ENCODE assay signal across 8 cellular contexts in the genomic region with DNA sequence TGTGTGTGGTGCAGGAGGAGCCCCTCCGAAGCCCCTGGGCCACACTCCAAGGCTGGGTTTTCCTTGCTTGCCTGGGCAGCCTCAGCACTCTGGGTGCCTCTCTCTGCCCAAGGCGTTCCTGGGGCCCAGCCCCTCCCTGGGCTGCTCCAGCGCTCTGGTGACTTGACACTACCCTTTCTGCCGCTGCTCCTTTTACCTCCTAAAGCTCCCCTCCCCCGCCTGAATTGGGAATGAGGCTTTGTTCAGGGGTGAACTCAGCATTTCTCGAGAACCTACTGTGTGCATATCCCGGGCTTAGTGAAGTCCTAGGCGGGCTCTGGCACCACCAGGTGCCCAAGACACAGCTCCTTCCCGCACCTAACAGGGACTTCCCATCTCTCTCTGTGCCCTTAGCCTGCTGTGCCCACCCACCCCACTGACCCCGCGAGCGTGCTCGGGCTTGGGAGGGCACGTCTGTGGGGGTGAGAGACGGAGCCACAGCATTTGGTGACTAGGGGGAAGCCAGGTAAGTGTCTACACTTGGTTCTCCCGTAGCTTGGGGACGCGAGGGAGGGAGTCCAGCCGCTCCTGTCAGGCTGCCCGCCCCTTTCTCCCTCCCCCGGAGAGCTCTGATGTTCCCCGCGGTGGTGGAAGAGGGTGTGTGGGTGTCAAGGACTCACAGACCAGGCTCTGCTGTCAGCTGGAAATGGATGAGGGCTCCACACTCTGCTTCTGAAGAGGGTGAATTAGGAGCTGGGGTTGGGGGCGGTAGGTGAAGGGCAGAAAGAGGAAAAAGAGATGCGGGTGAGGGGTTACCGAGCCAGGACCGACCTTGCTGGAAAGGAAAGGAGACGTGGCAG. TPM values are rescaled to one million over a fixed set of nuclear protein-coding genes. Genes with fewer than 3 reads are reported as not detected.
DNase-seq lines count a peak whose midpoint lies in the region; ATAC-seq and TF ChIP-seq lines count a peak whose summit lies in the region.

No MANE protein-coding gene starts in this region.

- peak overlapping the region; percentile 70 for H3K4me3 ChIP-seq in MM.1S (ENCODE audit: low read length)
- peak overlapping the region; percentile 97 for H3K4me3 ChIP-seq in cardiac muscle cell
- H3K4me3 ChIP-seq in parathyroid adenoma (ENCODE audit: low read depth, low read length) = peak overlapping the region; percentile 71

- TF ChIP-seq CTCF in MM.1S (IDR thresholded peaks at IDR 0.05; ENCODE audit: low read length) (no peak), cardiac muscle cell (IDR thresholded peaks at IDR 0.05; ENCODE audit: low read depth, low read length) (no peak), parathyroid adenoma (IDR thresholded peaks at IDR 0.05) (no peak)

- H3K79me2 ChIP-seq in MM.1S (ENCODE audit: low read length) (peaks cover 31% of the 10 kb centered on the region), parathyroid adenoma (peaks cover 2% of the 10 kb centered on the region)

- no peaks in the 10 kb centered on the region for H3K9me2 ChIP-seq in MM.1S (replicated peaks; ENCODE audit: insufficient read depth, low read length)

- H3K4me1 ChIP-seq in MM.1S (ENCODE audit: low read length) = no peaks in the 10 kb centered on the region
- peaks cover 44% of the 10 kb centered on the region for H3K4me1 ChIP-seq in cardiac muscle cell (ENCODE audit: low read depth)
- peaks cover 11% of the 10 kb centered on the region for H3K4me1 ChIP-seq in parathyroid adenoma

- ATAC-seq in GM18867 (IDR thresholded peaks at IDR 0.05; ENCODE audit: unreplicated experiment) = no peak

- H3K27ac ChIP-seq in MM.1S (ENCODE audit: low read length) (no peak overlapping the region), cardiac muscle cell (peak overlapping the region; percentile 22), parathyroid adenoma (peak overlapping the region; percentile 54)

- H3K9me3 ChIP-seq in MM.1S (replicated peaks; ENCODE audit: insufficient read depth, low read length) (no peaks in the 10 kb centered on the region), cardiac muscle cell (ENCODE audit: low read depth) (no peaks in the 10 kb centered on the region), parathyroid adenoma (ENCODE audit: control insufficient read depth, low read length) (no peaks in the 10 kb centered on the region)

- H3K27me3 ChIP-seq in MM.1S (replicated peaks; ENCODE audit: insufficient read depth, low read length) = peaks cover 33% of the 10 kb centered on the region
- H3K27me3 ChIP-seq in cardiac muscle cell = peaks cover 13% of the 10 kb centered on the region
- no peaks in the 10 kb centered on the region for H3K27me3 ChIP-seq in parathyroid adenoma (ENCODE audit: control insufficient read depth, insufficient read depth, low read length)

- peak overlapping the region; percentile 97 for H3K4me2 ChIP-seq in MM.1S (ENCODE audit: low read depth, low read length)
- H3K4me2 ChIP-seq in parathyroid adenoma (ENCODE audit: low read length) = peak overlapping the region; percentile 70

- H3K36me3 ChIP-seq in MM.1S (replicated peaks; ENCODE audit: insufficient read depth, low read length) (no peaks in the 10 kb centered on the region), cardiac muscle cell (no peaks in the 10 kb centered on the region), parathyroid adenoma (ENCODE audit: control insufficient read depth, insufficient read depth, low read length) (no peaks in the 10 kb centered on the region)

- peaks cover 16% of the 10 kb centered on the region for H3F3A ChIP-seq in MM.1S (ENCODE audit: insufficient read depth, low read length)

- H2AFZ ChIP-seq in MM.1S (ENCODE audit: low read length) = peak overlapping the region; percentile 53
- peak overlapping the region; percentile 86 for H2AFZ ChIP-seq in parathyroid adenoma

- 0 out of 2 replicates have a peak, but pooled peaks cover 5% of the 10 kb centered on the region for H4K20me1 ChIP-seq in MM.1S (ENCODE audit: insufficient read depth, low read length)

- peak; percentile 34 to 57 (median 55) for DNase-seq in NCI-H1417 (lab: John Stamatoyannopoulos, UW)
- DNase-seq in NCI-H1417 treated with DMSO at 0.1 percent for 48 hours (lab: John Stamatoyannopoulos, UW) = no peak
- DNase-seq in MM.1S = peak; percentile 24
- peak; percentile 19 for DNase-seq in activated T-helper 9 cell treated with anti-CD3 and anti-CD28 coated beads, Interleukin-2, amount 50 U/mL, for 16 hours (ENCODE audit: low read depth)
- DNase-seq in cardiac muscle cell (ENCODE audit: low read depth in 1 of 2, low spot score in 1 of 2) = peak; percentile 46 to 61
- no peak for DNase-seq in cerebellum (ENCODE audit: low spot score)

- peak overlapping the region; percentile 40; the same call in 1 of the 2 replicates for H3K9ac ChIP-seq in MM.1S (ENCODE audit: low read length)
- H3K9ac ChIP-seq in parathyroid adenoma = no peak overlapping the region

RNA-seq across cellular contexts. Expression of gene BAHD1, which starts 1.1 kb away (rescaled TPM):
- 22.9 and 29.3 TPM in 2 replicates for total RNA-seq in cardiac muscle cell
- polyA plus RNA-seq in cardiac muscle cell = 14.9 and 15.7 TPM in 2 replicates
- 6.3 TPM for total RNA-seq in cerebellum

RNA-seq across cellular contexts. Expression of gene CHST14, which starts 31.1 kb away (rescaled TPM):
- total RNA-seq in cardiac muscle cell = 18.3 and 24.4 TPM in 2 replicates
- polyA plus RNA-seq in cardiac muscle cell = 22.1 and 26.0 TPM in 2 replicates
- 3.8 TPM for total RNA-seq in cerebellum

RNA-seq across cellular contexts. Expression of gene IVD, which starts 34.1 kb away (rescaled TPM):
- total RNA-seq in cardiac muscle cell (75.2 and 96.1 TPM in 2 replicates), cerebellum (37.3 TPM)
- polyA plus RNA-seq in cardiac muscle cell = 114 and 130 TPM in 2 replicates

RNA-seq across cellular contexts. Expression of gene KNSTRN, which starts 57.2 kb away (rescaled TPM):
- 25.6 and 84.3 TPM in 2 replicates for total RNA-seq in cardiac muscle cell
- 23.0 and 76.5 TPM in 2 replicates for polyA plus RNA-seq in cardiac muscle cell
- 27.2 TPM for total RNA-seq in cerebellum

Comparison
In these comparisons a context has a peak if more than half of its experiments do, and no peak if none do; other contexts are left out.
1. DNase-seq: peak in NCI-H1417 (3 of 3), MM.1S (single experiment), activated T-helper 9 cell treated with anti-CD3 and anti-CD28 coated beads, Interleukin-2, amount 50 U/mL, for 16 hours (single experiment) and cardiac muscle cell (2 of 2); none in NCI-H1417 treated with DMSO at 0.1 percent for 48 hours (single experiment) and cerebellum (single experiment).
2. Peak in every context shown above with its lines, with median percentiles within 50 percentile points of each other: H3K4me3 ChIP-seq.